Comparison of ENCODE assay signal across 14 cellular contexts in genomic region chr15:93141373-93141790, GRCh38. TPM values are rescaled to one million over a fixed set of nuclear protein-coding genes. Genes with fewer than 3 reads are reported as not detected.
DNase-seq lines count a peak whose midpoint lies in the region; ATAC-seq, FAIRE-seq and TF ChIP-seq lines count a peak whose summit lies in the region.
"Had no signal": no experiment of that assay in that cellular context is flagged by ENCODE, and none has a peak within 500 bp of the region (broad histone marks: within the 10 kb centered on the region; RNA-seq: fewer than 3 reads in every experiment).

No MANE protein-coding gene starts in this region.

- peak overlapping the region; percentile 20 for H3K4me3 Mint-ChIP-seq in T-helper 1 cell treated with Interleukin-12 subunit alpha and Interleukin-12 subunit beta and Interleukin-4 antibody, amounts not matched to agents 30 μg/mL and 1 μg/mL, for 36 hours
- H3K4me3 Mint-ChIP-seq: WTC11 had no signal

- no peaks in the 10 kb centered on the region for H3K4me1 ChIP-seq in mucosa of descending colon (ENCODE audit: low read depth)
- H3K4me1 ChIP-seq: testis had no signal

- DNase-seq in GM19239 (ENCODE audit: insufficient read length, low spot score) (peak; percentile 15), mucosa of descending colon (peak in 1 of 3 donors; percentile 7), cerebellar nuclear complex (lab: John Stamatoyannopoulos, UW) (no peak), GOT3 (lab: John Stamatoyannopoulos, UW) (no peak), OCI-M1 (lab: John Stamatoyannopoulos, UW) (no peak), HK-2 (ENCODE audit: unreplicated experiment) (no peak)
- DNase-seq: EL, kidney, PC-3, testis had no signal

- peaks cover 33% of the 10 kb centered on the region for H3K27me3 Mint-ChIP-seq in T-helper 1 cell treated with Interleukin-12 subunit alpha and Interleukin-12 subunit beta and Interleukin-4 antibody, amounts not matched to agents 30 μg/mL and 1 μg/mL, for 36 hours (ENCODE audit: low read depth)

- ATAC-seq in HG02943 (IDR thresholded peaks at IDR 0.05; ENCODE audit: low read depth, unreplicated experiment) (peak; percentile 98), mucosa of descending colon (peak; percentile 58)
- ATAC-seq: PC-3, WTC11 had no signal

- H3K9me3 ChIP-seq in mucosa of descending colon: no peaks in the 10 kb centered on the region
- H3K9me3 ChIP-seq: testis had no signal

- H3K4me3 ChIP-seq in mucosa of descending colon: no peak overlapping the region
- H3K4me3 ChIP-seq: testis had no signal

- no peak for TF ChIP-seq CTCF in mucosa of descending colon (IDR thresholded peaks at IDR 0.05)

- intact Hi-C loops in mucosa of descending colon (cut with DNase I, micrococcal nuclease): no loop called here

- H3K9me3 Mint-ChIP-seq in T-helper 1 cell treated with Interleukin-12 subunit alpha and Interleukin-12 subunit beta and Interleukin-4 antibody, amounts not matched to agents 30 μg/mL and 1 μg/mL, for 36 hours: no peaks in the 10 kb centered on the region
- H3K9me3 Mint-ChIP-seq: WTC11 had no signal

- H3K4me1 Mint-ChIP-seq in T-helper 1 cell treated with Interleukin-12 subunit alpha and Interleukin-12 subunit beta and Interleukin-4 antibody, amounts not matched to agents 30 μg/mL and 1 μg/mL, for 36 hours (ENCODE audit: low read depth): peaks cover 22% of the 10 kb centered on the region

- peaks cover 2% of the 10 kb centered on the region for H3K36me3 Mint-ChIP-seq in T-helper 1 cell treated with Interleukin-12 subunit alpha and Interleukin-12 subunit beta and Interleukin-4 antibody, amounts not matched to agents 30 μg/mL and 1 μg/mL, for 36 hours (ENCODE audit: low read depth)
- H3K36me3 Mint-ChIP-seq: WTC11 had no signal

- no peak overlapping the region for H3K27ac Mint-ChIP-seq in T-helper 1 cell treated with Interleukin-12 subunit alpha and Interleukin-12 subunit beta and Interleukin-4 antibody, amounts not matched to agents 30 μg/mL and 1 μg/mL, for 36 hours
- H3K27ac Mint-ChIP-seq: WTC11 had no signal

- H3K36me3 ChIP-seq in mucosa of descending colon (ENCODE audit: low read depth): no peaks in the 10 kb centered on the region

- no peak for FAIRE-seq in GM19239 (lab: Jason Lieb, UNC)

RNA-seq across cellular contexts. Expression of gene RGMA, which starts 52.4 kb away (rescaled TPM):
- 10 to 100 TPM in 2 of 3 donors, 1 to 10 TPM in 1; 2.8 to 88.4 (median 10.6) TPM for total RNA-seq in mucosa of descending colon
- total RNA-seq: M059J had no signal
